In genomic region chr9:37200572-37201005, GRCh38 we compare ENCODE assay signal across 10 cellular contexts.
DNase-seq lines count a peak whose midpoint lies in the region; ATAC-seq and TF ChIP-seq lines count a peak whose summit lies in the region.
"Had no signal": no experiment of that assay in that cellular context is flagged by ENCODE, and none has a peak within 500 bp of the region (broad histone marks: within the 10 kb centered on the region; RNA-seq: fewer than 3 reads in every experiment).

No MANE protein-coding gene starts in this region.

- H3K9me3 ChIP-seq in endodermal cell (ENCODE audit: control insufficient read depth, low read length): peaks cover 12% of the 10 kb centered on the region

- H3K27me3 Mint-ChIP-seq in activated T-cell treated with anti-CD3 and anti-CD28 coated beads, Interleukin-2, amount 50 U/mL, for 24 hours: no peaks in the 10 kb centered on the region
- H3K27me3 Mint-ChIP-seq in dendritic cell treated with granulocyte-macrophage colony-stimulating factor and Interleukin-4, amounts not matched to agents 40 ng/mL and 50 ng/mL, for 4 days: no peaks in the 10 kb centered on the region
- H3K27me3 Mint-ChIP-seq in stimulated activated memory B cell treated with anti-CD40 and anti-IgM and Interleukin-4, amounts not matched to agents 10 μg/mL and 1 μg/mL and 100 μg/mL, for 72 hours: no peaks in the 10 kb centered on the region
- no peaks in the 10 kb centered on the region for H3K27me3 Mint-ChIP-seq in endodermal cell (ENCODE audit: insufficient read depth)

- DNase-seq in activated T-cell treated with anti-CD3 and anti-CD28 coated beads, Interleukin-2, amount 50 U/mL, for 24 hours: no peak
- no peak for DNase-seq in activated T-cell treated with anti-CD3 and anti-CD28 coated beads for 4 hours
- peak; percentile 41 for DNase-seq in RKO (ENCODE audit: low spot score)
- no peak for DNase-seq in endodermal cell
- DNase-seq in NCI-H146 treated with DMSO at 0.1 percent for 48 hours (lab: John Stamatoyannopoulos, UW; ENCODE audit: unreplicated experiment): no peak
- DNase-seq: activated naive CD4-positive, alpha-beta T cell treated with Interleukin-2 at 50 U/mL for 16 hours; SHP77 had no signal

- no peaks in the 10 kb centered on the region for H3K27me3 ChIP-seq in endodermal cell (ENCODE audit: control insufficient read depth, insufficient read depth, low read length, poor library complexity, severe bottlenecking)

- peaks cover 52% of the 10 kb centered on the region for H3K36me3 Mint-ChIP-seq in activated T-cell treated with anti-CD3 and anti-CD28 coated beads, Interleukin-2, amount 50 U/mL, for 24 hours (ENCODE audit: low read depth)
- H3K36me3 Mint-ChIP-seq in dendritic cell treated with granulocyte-macrophage colony-stimulating factor and Interleukin-4, amounts not matched to agents 40 ng/mL and 50 ng/mL, for 4 days (ENCODE audit: low read depth): peaks cover 42% of the 10 kb centered on the region
- H3K36me3 Mint-ChIP-seq in stimulated activated memory B cell treated with anti-CD40 and anti-IgM and Interleukin-4, amounts not matched to agents 10 μg/mL and 1 μg/mL and 100 μg/mL, for 72 hours: peaks cover 51% of the 10 kb centered on the region
- peaks cover 17% of the 10 kb centered on the region for H3K36me3 Mint-ChIP-seq in endodermal cell (ENCODE audit: low read depth)

- H3K36me3 ChIP-seq in endodermal cell (ENCODE audit: control insufficient read depth, insufficient read depth, low read length): peaks cover 3% of the 10 kb centered on the region

- H3K27ac ChIP-seq in endodermal cell (ENCODE audit: low read depth, low read length): no peak overlapping the region

- H3K4me3 ChIP-seq in endodermal cell (ENCODE audit: low read length): no peak overlapping the region

- H3K9ac ChIP-seq in endodermal cell (ENCODE audit: extremely low read depth, low read length, poor library complexity, severe bottlenecking): no peak overlapping the region

- peaks cover 5% of the 10 kb centered on the region for H3K9me3 Mint-ChIP-seq in activated T-cell treated with anti-CD3 and anti-CD28 coated beads, Interleukin-2, amount 50 U/mL, for 24 hours
- H3K9me3 Mint-ChIP-seq in dendritic cell treated with granulocyte-macrophage colony-stimulating factor and Interleukin-4, amounts not matched to agents 40 ng/mL and 50 ng/mL, for 4 days: no peaks in the 10 kb centered on the region
- H3K9me3 Mint-ChIP-seq in stimulated activated memory B cell treated with anti-CD40 and anti-IgM and Interleukin-4, amounts not matched to agents 10 μg/mL and 1 μg/mL and 100 μg/mL, for 72 hours: peaks cover 11% of the 10 kb centered on the region
- H3K9me3 Mint-ChIP-seq in endodermal cell: peaks cover 13% of the 10 kb centered on the region

- H3K4me3 Mint-ChIP-seq in activated T-cell treated with anti-CD3 and anti-CD28 coated beads, Interleukin-2, amount 50 U/mL, for 24 hours: no peak overlapping the region
- no peak overlapping the region for H3K4me3 Mint-ChIP-seq in dendritic cell treated with granulocyte-macrophage colony-stimulating factor and Interleukin-4, amounts not matched to agents 40 ng/mL and 50 ng/mL, for 4 days
- H3K4me3 Mint-ChIP-seq in stimulated activated memory B cell treated with anti-CD40 and anti-IgM and Interleukin-4, amounts not matched to agents 10 μg/mL and 1 μg/mL and 100 μg/mL, for 72 hours: no peak overlapping the region
- no peak overlapping the region for H3K4me3 Mint-ChIP-seq in endodermal cell

- 80 to 93% methylated on average over 1 of the region's 1 CpG for WGBS in endodermal cell (ENCODE audit: insufficient coverage in 1 of 2, insufficient read length in 1 of 2), 2 experiments

- intact Hi-C loops in dendritic cell treated with granulocyte-macrophage colony-stimulating factor and Interleukin-4, amounts not matched to agents 40 ng/mL and 50 ng/mL, for 4 days (cut with micrococcal nuclease): no loop called here

- ATAC-seq in stimulated activated memory B cell treated with anti-CD40 and anti-IgM and Interleukin-4, amounts not matched to agents 10 μg/mL and 1 μg/mL and 100 μg/mL, for 72 hours: no peak
- no peak for ATAC-seq in GM18873 (IDR thresholded peaks at IDR 0.05; ENCODE audit: low FRiP score, unreplicated experiment)

- peaks cover 13% of the 10 kb centered on the region for H3K4me1 ChIP-seq in endodermal cell (ENCODE audit: control insufficient read depth, insufficient read depth, low read length)

- peak overlapping the region; percentile 58 for H3K27ac Mint-ChIP-seq in activated T-cell treated with anti-CD3 and anti-CD28 coated beads, Interleukin-2, amount 50 U/mL, for 24 hours
- peak overlapping the region; percentile 46 for H3K27ac Mint-ChIP-seq in dendritic cell treated with granulocyte-macrophage colony-stimulating factor and Interleukin-4, amounts not matched to agents 40 ng/mL and 50 ng/mL, for 4 days
- H3K27ac Mint-ChIP-seq in stimulated activated memory B cell treated with anti-CD40 and anti-IgM and Interleukin-4, amounts not matched to agents 10 μg/mL and 1 μg/mL and 100 μg/mL, for 72 hours: peak overlapping the region; percentile 94
- H3K27ac Mint-ChIP-seq in endodermal cell: no peak overlapping the region

- no peak for TF ChIP-seq CTCF in endodermal cell (conservative IDR thresholded peaks at IDR 0.05)

- peaks cover 60% of the 10 kb centered on the region for H3K4me1 Mint-ChIP-seq in activated T-cell treated with anti-CD3 and anti-CD28 coated beads, Interleukin-2, amount 50 U/mL, for 24 hours (ENCODE audit: low read depth)
- H3K4me1 Mint-ChIP-seq in dendritic cell treated with granulocyte-macrophage colony-stimulating factor and Interleukin-4, amounts not matched to agents 40 ng/mL and 50 ng/mL, for 4 days (ENCODE audit: low read depth): peaks cover 45% of the 10 kb centered on the region
- H3K4me1 Mint-ChIP-seq in stimulated activated memory B cell treated with anti-CD40 and anti-IgM and Interleukin-4, amounts not matched to agents 10 μg/mL and 1 μg/mL and 100 μg/mL, for 72 hours: peaks cover 68% of the 10 kb centered on the region
- H3K4me1 Mint-ChIP-seq in endodermal cell: peaks cover 32% of the 10 kb centered on the region
